Comparison of ENCODE assay signal across 8 cellular contexts in the genomic region with DNA sequence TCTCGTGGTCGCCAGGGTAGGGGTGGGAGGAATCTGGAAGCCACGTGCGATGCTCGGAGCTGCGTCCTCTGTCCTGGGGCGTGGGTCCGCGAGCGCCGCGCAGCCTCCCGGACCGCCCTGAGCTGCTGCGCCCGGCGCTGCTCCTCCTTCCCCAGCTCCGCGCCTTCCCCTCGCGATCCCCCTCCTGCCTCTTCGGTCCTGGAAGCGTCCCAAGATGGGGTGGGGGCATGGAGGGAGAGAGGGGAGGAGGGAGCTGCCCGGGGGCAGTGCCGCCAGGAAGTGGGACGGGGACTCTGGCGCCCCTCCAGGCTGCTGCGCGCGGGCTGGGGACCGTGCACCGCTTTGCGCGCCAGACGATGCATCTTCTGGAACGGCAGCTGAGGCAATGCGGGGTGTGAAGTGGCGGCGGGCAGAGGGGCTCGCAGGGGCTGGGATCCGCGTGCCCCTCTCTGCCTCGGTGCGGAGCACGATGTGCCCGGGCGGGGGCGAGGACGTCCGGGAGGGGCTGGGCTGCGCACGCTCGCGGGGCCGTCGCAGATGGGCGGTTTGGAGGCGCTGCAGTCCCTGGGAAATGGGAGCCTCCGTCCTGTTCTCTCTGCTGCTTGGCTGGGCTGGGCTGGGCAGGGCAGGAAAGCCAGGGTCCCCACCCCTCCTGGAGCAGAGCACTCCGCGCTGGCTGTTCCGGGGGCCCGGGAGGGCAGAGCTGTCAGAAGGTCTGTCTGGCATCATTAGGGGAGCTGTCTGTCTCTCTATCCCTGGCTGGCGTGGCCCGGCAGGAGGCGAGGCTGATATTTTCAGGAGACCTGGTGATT.
DNase-seq lines count a peak whose midpoint lies in the region; ATAC-seq, FAIRE-seq and TF ChIP-seq lines count a peak whose summit lies in the region.

No MANE protein-coding gene starts in this region.

- H3K4ac ChIP-seq in mesenchymal stem cell (ENCODE audit: low read depth in 1 of 2, low read length in 2 of 2), result no peak overlapping the region

- no peaks in the 10 kb centered on the region for H3K27me3 ChIP-seq in Caco-2 (replicated peaks; ENCODE audit: control insufficient read depth, insufficient read depth, low read length)
- H3K27me3 ChIP-seq in mesenchymal stem cell (ENCODE audit: control insufficient read depth in 1 of 2, insufficient read depth in 1 of 2, low read length in 2 of 2), result peaks cover 43 to 67% of the 10 kb centered on the region in 2 experiments
- H3K27me3 ChIP-seq in transverse colon, result peaks cover 37% of the 10 kb centered on the region

- H3K14ac ChIP-seq in mesenchymal stem cell (ENCODE audit: low read length in 2 of 2), result no peak overlapping the region

- POLR2A ChIA-PET in Caco-2 (lab: Charles Lee), result no interaction called here

- no peak for TF ChIP-seq EP300 in transverse colon (IDR thresholded peaks at IDR 0.05; ENCODE audit: low read depth)

- no peak overlapping the region for H2BK12ac ChIP-seq in mesenchymal stem cell (ENCODE audit: low read length in 2 of 2)

- H3K4me1 ChIP-seq in Caco-2 (no peaks in the 10 kb centered on the region), mesenchymal stem cell (ENCODE audit: control insufficient read depth, insufficient read depth, low read depth, low read length) (peaks cover 16% of the 10 kb centered on the region), urinary bladder (ENCODE audit: insufficient read depth) (no peaks in the 10 kb centered on the region), transverse colon (peaks cover 0 to 7% (median 3%) of the 10 kb centered on the region in 4 donors)

- H3K4me3 ChIP-seq in Caco-2 (ENCODE audit: low read depth, low read length), result peak overlapping the region; percentile 38
- H3K4me3 ChIP-seq in mesenchymal stem cell (ENCODE audit: insufficient read depth in 1 of 2, low read depth in 1 of 2, low read length in 2 of 2), result peak overlapping the region; percentile 26 to 51
- H3K4me3 ChIP-seq in urinary bladder (ENCODE audit: low read depth, low read length), result peak overlapping the region; percentile 22
- H3K4me3 ChIP-seq in transverse colon, result peak overlapping the region in 1 of 4 donors; percentile 30

- peaks cover 10% of the 10 kb centered on the region for H3K9me3 Mint-ChIP-seq in Caco-2 (ENCODE audit: unreplicated experiment)
- H3K9me3 Mint-ChIP-seq in activated naive CD8-positive, alpha-beta T cell treated with anti-CD3 and anti-CD28 coated beads, Interleukin-2, amount 50 U/mL, for 24 hours, result no peaks in the 10 kb centered on the region

- no peaks in the 10 kb centered on the region for H3K36me3 Mint-ChIP-seq in Caco-2 (ENCODE audit: insufficient read depth, unreplicated experiment)
- H3K36me3 Mint-ChIP-seq in activated naive CD8-positive, alpha-beta T cell treated with anti-CD3 and anti-CD28 coated beads, Interleukin-2, amount 50 U/mL, for 24 hours (ENCODE audit: low read depth), result no peaks in the 10 kb centered on the region

- H3K79me1 ChIP-seq in mesenchymal stem cell (replicated peaks; ENCODE audit: low read length, poor library complexity, severe bottlenecking), result no peaks in the 10 kb centered on the region

- no peak for FAIRE-seq in GM19239 (lab: Jason Lieb, UNC)

- no peak overlapping the region for H2AK5ac ChIP-seq in mesenchymal stem cell (ENCODE audit: low read length, severe bottlenecking)

- TF ChIP-seq CTCF in Caco-2 (IDR thresholded peaks at IDR 0.05; ENCODE audit: insufficient read depth in 1 of 2, low read depth in 1 of 2, low read length in 1 of 2, severe bottlenecking in 1 of 2, unreplicated experiment in 1 of 2), result peak in 1 of 2 experiments; percentile 29
- no peak for TF ChIP-seq CTCF in transverse colon (IDR thresholded peaks at IDR 0.05)

- peak in 1 of 2 experiments; percentile 48 for DNase-seq in Caco-2
- DNase-seq in NCI-H2081 treated with DMSO at 0.1 percent for 48 hours (lab: John Stamatoyannopoulos, UW), result peak; percentile 7
- peak; percentile 57 for DNase-seq in activated naive CD8-positive, alpha-beta T cell treated with anti-CD3 and anti-CD28 coated beads, Interleukin-2, amount 50 U/mL, for 24 hours
- no peak for DNase-seq in mesenchymal stem cell
- DNase-seq in T-helper 1 cell, result no peak
- DNase-seq in GM19239 (ENCODE audit: insufficient read length, low spot score), result no peak
- DNase-seq in transverse colon, result no peak

- H3K9me3 ChIP-seq in Caco-2, result peaks cover 4% of the 10 kb centered on the region; the same call in 1 of the 2 replicates
- no peaks in the 10 kb centered on the region for H3K9me3 ChIP-seq in mesenchymal stem cell (ENCODE audit: control insufficient read depth, low read length)
- H3K9me3 ChIP-seq in transverse colon, result no peaks in the 10 kb centered on the region

- no peak overlapping the region for H3K9ac ChIP-seq in mesenchymal stem cell (ENCODE audit: low read length)

- H3K4me1 Mint-ChIP-seq in Caco-2 (ENCODE audit: low read depth, unreplicated experiment), result no peaks in the 10 kb centered on the region
- H3K4me1 Mint-ChIP-seq in activated naive CD8-positive, alpha-beta T cell treated with anti-CD3 and anti-CD28 coated beads, Interleukin-2, amount 50 U/mL, for 24 hours, result peaks cover 6% of the 10 kb centered on the region

- H3K27ac Mint-ChIP-seq in Caco-2 (ENCODE audit: unreplicated experiment), result no peak overlapping the region
- no peak overlapping the region for H3K27ac Mint-ChIP-seq in activated naive CD8-positive, alpha-beta T cell treated with anti-CD3 and anti-CD28 coated beads, Interleukin-2, amount 50 U/mL, for 24 hours

- ATAC-seq in activated naive CD8-positive, alpha-beta T cell treated with anti-CD3 and anti-CD28 coated beads, Interleukin-2, amount 50 U/mL, for 24 hours, result peak; percentile 75

- WGBS in mesenchymal stem cell, result 4% methylated on average over 46 of the region's 66 CpGs
- 3% methylated on average over 66 of the region's 66 CpGs for WGBS in urinary bladder
- 15% methylated on average over 43 of the region's 66 CpGs; no CpG with 5 or more reads in 1 of the 2 donors for WGBS in transverse colon (ENCODE audit: low coverage in 1 of 2), 2 donors

- H3K18ac ChIP-seq in mesenchymal stem cell (ENCODE audit: low read depth in 1 of 2, low read length in 2 of 2), result no peak overlapping the region

- H3K23ac ChIP-seq in mesenchymal stem cell (ENCODE audit: low read length in 2 of 2), result no peak overlapping the region

- CTCF ChIA-PET in Caco-2 (lab: Charles Lee), result no interaction called here

- H3K36me3 ChIP-seq in Caco-2 (ENCODE audit: control insufficient read depth, insufficient read depth, low read length), result no peaks in the 10 kb centered on the region
- no peaks in the 10 kb centered on the region for H3K36me3 ChIP-seq in mesenchymal stem cell (ENCODE audit: control insufficient read depth in 1 of 2, insufficient read depth in 2 of 2, low read depth in 1 of 2, low read length in 2 of 2)
- no peaks in the 10 kb centered on the region for H3K36me3 ChIP-seq in urinary bladder (ENCODE audit: insufficient read depth)
- H3K36me3 ChIP-seq in transverse colon, result no peaks in the 10 kb centered on the region

- in situ Hi-C loops in transverse colon (cut with MboI; ENCODE audit: low pct_ligation_motif_present in 1 of 4, low pct_unique_long_range_greater_than_20kb in 1 of 4, low sequenced_read_pairs in 3 of 4), result loop anchor here in 1 of 4 donors (25.0 kb wide), 1 partner anchor 484 kb away; no protein-coding TSS in a partner anchor

- H3K27ac ChIP-seq in mesenchymal stem cell (ENCODE audit: low read length, poor library complexity, severe bottlenecking) (no peak overlapping the region), urinary bladder (ENCODE audit: low read depth) (no peak overlapping the region), transverse colon (no peak overlapping the region)

- no peak overlapping the region for H4K8ac ChIP-seq in mesenchymal stem cell (ENCODE audit: low read length)

- peak overlapping the region; percentile 86 for H3K4me2 ChIP-seq in mesenchymal stem cell (ENCODE audit: low read length, poor library complexity, severe bottlenecking)

- intact Hi-C loops in Caco-2 (cut with micrococcal nuclease; ENCODE audit: unreplicated experiment) (no loop called here), transverse colon (cut with DNase I; ENCODE audit: low total_unique reads) (no loop called here)

- no peak overlapping the region for H2BK5ac ChIP-seq in mesenchymal stem cell (ENCODE audit: low read depth, low read length, poor library complexity, severe bottlenecking)

- H4K91ac ChIP-seq in mesenchymal stem cell (ENCODE audit: low read length), result peak overlapping the region; percentile 31

- peaks cover 4% of the 10 kb centered on the region for H3K27me3 Mint-ChIP-seq in Caco-2 (ENCODE audit: insufficient read depth, unreplicated experiment)
- H3K27me3 Mint-ChIP-seq in activated naive CD8-positive, alpha-beta T cell treated with anti-CD3 and anti-CD28 coated beads, Interleukin-2, amount 50 U/mL, for 24 hours, result peaks cover 17% of the 10 kb centered on the region

- H3K4me3 Mint-ChIP-seq in Caco-2 (ENCODE audit: unreplicated experiment), result peak overlapping the region; percentile 64
- H3K4me3 Mint-ChIP-seq in activated naive CD8-positive, alpha-beta T cell treated with anti-CD3 and anti-CD28 coated beads, Interleukin-2, amount 50 U/mL, for 24 hours, result peak overlapping the region; percentile 69

- no TSS peak for BruUV-seq in Caco-2 (replicated peaks; lab: Mats Ljungman, UMichigan)

- H2BK15ac ChIP-seq in mesenchymal stem cell (ENCODE audit: low read depth, poor library complexity, severe bottlenecking), result peak overlapping the region; percentile 45

- H2AFZ ChIP-seq in mesenchymal stem cell (ENCODE audit: low read depth, low read length), result peak overlapping the region; percentile 33

- H2BK120ac ChIP-seq in mesenchymal stem cell (ENCODE audit: low read depth, low read length), result no peak overlapping the region

- no peak for TF ChIP-seq POLR2A in transverse colon (IDR thresholded peaks at IDR 0.05)

Comparison
In these comparisons a context has a peak if more than half of its experiments do, and no peak if none do; other contexts are left out.
1. DNase-seq: peak in NCI-H2081 treated with DMSO at 0.1 percent for 48 hours (single experiment) and activated naive CD8-positive, alpha-beta T cell treated with anti-CD3 and anti-CD28 coated beads, Interleukin-2, amount 50 U/mL, for 24 hours (single experiment); none in mesenchymal stem cell (single experiment), T-helper 1 cell (0 of 5), GM19239 (single experiment) and transverse colon (single experiment).